ENCODE assay signal across 29 cellular contexts in genomic region chr18:8471373-8471772, GRCh38.
DNase-seq lines count a peak whose midpoint lies in the region; ATAC-seq and TF ChIP-seq lines count a peak whose summit lies in the region.
"Had no signal": no experiment of that assay in that cellular context is flagged by ENCODE, and none has a peak within 500 bp of the region (broad histone marks: within the 10 kb centered on the region; RNA-seq: fewer than 3 reads in every experiment).

No MANE protein-coding gene starts in this region.

- H3K4me3 ChIP-seq in fibroblast of mammary gland (ENCODE audit: control insufficient read depth, low read depth, low read length): no peak overlapping the region
- H3K4me3 ChIP-seq: GM12878, K562, left ventricle myocardium inferior, spleen, uterus had no signal

- DNase-seq in LHCN-M2 (ENCODE audit: low read depth) (peak; percentile 45), amniotic epithelial cell (ENCODE audit: low read depth) (peak; percentile 16), fibroblast of mammary gland (ENCODE audit: low read depth) (peak; percentile 42), stromal cell of bone marrow (ENCODE audit: low read depth) (peak; percentile 38), NCI-H510A (lab: John Stamatoyannopoulos, UW) (no peak), inferior parietal cortex (ENCODE audit: extremely low spot score) (no peak)
- DNase-seq: activated CD4-positive, alpha-beta T cell treated with anti-CD3 and anti-CD28 coated beads for 48 hours; anterior cingulate cortex; CD8-positive, alpha-beta memory T cell; DMS 273 treated with DMSO at 0.1 percent for 48 hours; glutamatergic neuron; GOT3; left ventricle myocardium inferior; mesendoderm; NCI-H1105 treated with DMSO at 0.1 percent for 48 hours; NCI-H2029; NCI-H524; PC-3; right cardiac atrium; spleen; stimulated activated CD4-positive, alpha-beta T cell treated with anti-CD3 and anti-CD28 coated beads, Interleukin-2, amount 100 ng/mL, for 48 hours; stimulated activated naive CD8-positive, alpha-beta T cell treated with anti-CD3 and anti-CD28 coated beads, Interleukin-15, amount 100 ng/mL, for 72 hours; uterus; WERI-Rb-1 had no signal

- TF ChIP-seq CTCF in fibroblast of mammary gland (conservative IDR thresholded peaks at IDR 0.05; ENCODE audit: control insufficient read depth, insufficient read depth, low read depth, low read length): no peak

- no peak for ATAC-seq in HG03135 (IDR thresholded peaks at IDR 0.05; ENCODE audit: unreplicated experiment)
- ATAC-seq: activated naive CD4-positive, alpha-beta T cell treated with anti-CD3 and anti-CD28 coated beads, Interleukin-2, amount 50 U/mL, for 72 hours; GM12878; K562; PC-3; right cardiac atrium; Right ventricle myocardium inferior; stimulated activated naive CD8-positive, alpha-beta T cell treated with anti-CD3 and anti-CD28 coated beads, Interleukin-15, amount 100 ng/mL, for 72 hours had no signal

Comparison
In these comparisons a context has a peak if more than half of its experiments do, and no peak if none do; other contexts are left out.
1. DNase-seq: peak in LHCN-M2 (single experiment), amniotic epithelial cell (single experiment), fibroblast of mammary gland (single experiment) and stromal cell of bone marrow (single experiment); none in NCI-H510A (single experiment) and inferior parietal cortex (single experiment).